In the genomic region with DNA sequence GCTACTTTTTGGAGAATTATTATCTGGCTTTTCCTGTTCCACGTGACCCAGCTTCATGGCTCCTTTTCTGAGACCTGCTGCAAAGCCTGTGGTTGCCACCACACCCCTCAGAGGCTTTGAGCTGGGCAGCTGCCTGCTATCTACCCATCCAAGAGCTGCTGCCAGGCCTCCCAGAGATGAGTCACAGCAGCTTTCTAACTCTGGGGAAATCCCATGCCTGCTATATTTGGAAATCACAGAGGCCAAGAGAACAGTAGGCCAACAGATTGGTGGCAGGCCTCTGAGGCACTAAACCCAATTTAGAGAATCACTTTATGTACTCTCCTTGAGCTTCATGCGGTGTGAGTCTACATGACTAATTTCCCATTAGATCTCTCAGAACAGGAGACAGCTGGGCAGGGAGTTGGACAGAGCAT, we compare ENCODE assay signal across 8 cellular contexts. TPM values are rescaled to one million over a fixed set of nuclear protein-coding genes. Genes with fewer than 3 reads are reported as not detected.
A peak's percentile ranks its signal among the peaks of the same experiment; 100 is the strongest.
DNase-seq lines count a peak whose midpoint lies in the region; ATAC-seq and TF ChIP-seq lines count a peak whose summit lies in the region.

No MANE protein-coding gene starts in this region.

- H3K27ac Mint-ChIP-seq in stimulated activated memory B cell treated with anti-CD40 and anti-IgM and Interleukin-4, amounts not matched to agents 10 μg/mL and 1 μg/mL and 100 μg/mL, for 72 hours: peak overlapping the region; percentile 80

- H3K27me3 Mint-ChIP-seq in stimulated activated memory B cell treated with anti-CD40 and anti-IgM and Interleukin-4, amounts not matched to agents 10 μg/mL and 1 μg/mL and 100 μg/mL, for 72 hours: no peaks in the 10 kb centered on the region

- no peaks in the 10 kb centered on the region for H3K36me3 ChIP-seq in GM06990 (ENCODE audit: control insufficient read depth, insufficient read depth, low read length)

- H3K4me1 Mint-ChIP-seq in stimulated activated memory B cell treated with anti-CD40 and anti-IgM and Interleukin-4, amounts not matched to agents 10 μg/mL and 1 μg/mL and 100 μg/mL, for 72 hours: peaks cover 13% of the 10 kb centered on the region

- DNase-seq in GM06990 (ENCODE audit: extremely low read depth, insufficient read length) (peak; percentile 63), HT-29 (ENCODE audit: low spot score) (peak; percentile 56), T-helper 9 cell (peak; percentile 0), coronary artery (ENCODE audit: low spot score) (peak; percentile 79), medulla oblongata (ENCODE audit: extremely low spot score) (peak; percentile 78), NCI-H1105 treated with DMSO at 0.1 percent for 48 hours (lab: John Stamatoyannopoulos, UW) (no peak)

- H3K9me3 Mint-ChIP-seq in stimulated activated memory B cell treated with anti-CD40 and anti-IgM and Interleukin-4, amounts not matched to agents 10 μg/mL and 1 μg/mL and 100 μg/mL, for 72 hours: no peaks in the 10 kb centered on the region

- H3K4me3 ChIP-seq in GM06990 (replicated peaks; ENCODE audit: low read depth, low read length) (no peak overlapping the region), coronary artery (no peak overlapping the region)

- H3K27me3 ChIP-seq in GM06990 (replicated peaks; ENCODE audit: control insufficient read depth, insufficient read depth, low read length): no peaks in the 10 kb centered on the region

- H3K27ac ChIP-seq in coronary artery: peak overlapping the region in 1 of 2 donors; percentile 62

- TF ChIP-seq CTCF in GM06990 (IDR thresholded peaks at IDR 0.05; ENCODE audit: insufficient read depth, low read length, poor library complexity, severe bottlenecking) (no peak), coronary artery (IDR thresholded peaks at IDR 0.05) (no peak)

- peak overlapping the region; percentile 52 for H3K4me3 Mint-ChIP-seq in stimulated activated memory B cell treated with anti-CD40 and anti-IgM and Interleukin-4, amounts not matched to agents 10 μg/mL and 1 μg/mL and 100 μg/mL, for 72 hours

- peak; percentile 99 for ATAC-seq in GM21576 (IDR thresholded peaks at IDR 0.05; ENCODE audit: unreplicated experiment)
- ATAC-seq in stimulated activated memory B cell treated with anti-CD40 and anti-IgM and Interleukin-4, amounts not matched to agents 10 μg/mL and 1 μg/mL and 100 μg/mL, for 72 hours: peak; percentile 98

- H3K36me3 Mint-ChIP-seq in stimulated activated memory B cell treated with anti-CD40 and anti-IgM and Interleukin-4, amounts not matched to agents 10 μg/mL and 1 μg/mL and 100 μg/mL, for 72 hours: no peaks in the 10 kb centered on the region

RNA-seq across cellular contexts. Expression of gene SGCE, which starts 35.2 kb away (rescaled TPM):
- not detected in 2 replicates for total RNA-seq in HT-29 (2014; rRNA removed; shearing (Covaris generic))
